Comparison of ENCODE assay signal across 8 cellular contexts in genomic region chr10:104268691-104269645, GRCh38. TPM values are rescaled to one million over a fixed set of nuclear protein-coding genes. Genes with fewer than 3 reads are reported as not detected.
DNase-seq lines count a peak whose midpoint lies in the region; ATAC-seq and TF ChIP-seq lines count a peak whose summit lies in the region.

Gene GSTO2, plus strand, starts transcription at chr10:104269184. Its CDS starts 5,732 bp downstream, at chr10:104274916.

- H3K9me3 ChIP-seq in left ventricle myocardium inferior (replicated peaks) (no peaks in the 10 kb centered on the region), upper lobe of right lung (no peaks in the 10 kb centered on the region)

- H3K27ac ChIP-seq in left ventricle myocardium inferior (replicated peaks) = peak within 1 kb of the TSS; percentile 86
- peak within 1 kb of the TSS; percentile 89 for H3K27ac ChIP-seq in upper lobe of right lung

- peak within 1 kb of the TSS; percentile 96 for H3K27ac Mint-ChIP-seq in progenitor cell of endocrine pancreas

- no peaks in the 10 kb centered on the region for H3K27me3 ChIP-seq in left ventricle myocardium inferior (ENCODE audit: low read depth)
- no peaks in the 10 kb centered on the region for H3K27me3 ChIP-seq in upper lobe of right lung

- no peaks in the 10 kb centered on the region for H3K27me3 Mint-ChIP-seq in progenitor cell of endocrine pancreas

- H3K36me3 ChIP-seq in left ventricle myocardium inferior = peaks cover 43% of the 10 kb centered on the region
- peaks cover 44% of the 10 kb centered on the region for H3K36me3 ChIP-seq in upper lobe of right lung

- intact Hi-C loops in left ventricle myocardium inferior (cut with micrococcal nuclease) (no loop called here), upper lobe of right lung (cut with DNase I) (no loop called here)

- DNase-seq in GM12865 (ENCODE audit: low read depth) (peak; percentile 99), NCI-H1436 (lab: John Stamatoyannopoulos, UW) (peak; percentile 98), T follicular helper cell (ENCODE audit: low read depth) (peak; percentile 98), amygdala (lab: John Stamatoyannopoulos, UW) (peak; percentile 69 to 100 (median 99)), left ventricle myocardium inferior (peak; percentile 99), progenitor cell of endocrine pancreas (ENCODE audit: low spot score, unreplicated experiment) (peak; percentile 95), upper lobe of right lung (peak; percentile 100)

- peaks cover 9% of the 10 kb centered on the region for H3K36me3 Mint-ChIP-seq in progenitor cell of endocrine pancreas (ENCODE audit: insufficient read depth)

- peaks cover 26% of the 10 kb centered on the region for H3K4me1 ChIP-seq in left ventricle myocardium inferior
- H3K4me1 ChIP-seq in upper lobe of right lung = peaks cover 8% of the 10 kb centered on the region

- peaks cover 10% of the 10 kb centered on the region for H3K4me1 Mint-ChIP-seq in progenitor cell of endocrine pancreas (ENCODE audit: low read depth)

- ATAC-seq in HG02759 (IDR thresholded peaks at IDR 0.05; ENCODE audit: unreplicated experiment) (peak; percentile 99), upper lobe of right lung (peak; percentile 100)

- no peaks in the 10 kb centered on the region for H3K9me3 Mint-ChIP-seq in progenitor cell of endocrine pancreas (ENCODE audit: low read depth)

- peak within 1 kb of the TSS; percentile 88 for H3K4me3 Mint-ChIP-seq in progenitor cell of endocrine pancreas (ENCODE audit: low read depth)

- TF ChIP-seq CTCF in GM12865 (IDR thresholded peaks at IDR 0.05; ENCODE audit: insufficient read depth, low read depth, low read length, missing control alignments) (no peak), left ventricle myocardium inferior (IDR thresholded peaks at IDR 0.05; ENCODE audit: borderline replicate concordance) (no peak), progenitor cell of endocrine pancreas (IDR thresholded peaks at IDR 0.05; ENCODE audit: unreplicated experiment) (no peak), upper lobe of right lung (IDR thresholded peaks at IDR 0.05) (no peak)

- H3K4me3 ChIP-seq in GM12865 (ENCODE audit: low read depth, low read length) (peak within 1 kb of the TSS; percentile 61), left ventricle myocardium inferior (peak within 1 kb of the TSS; percentile 80), upper lobe of right lung (peak within 1 kb of the TSS; percentile 89)

RNA-seq across cellular contexts. Expression of gene GSTO2, which starts in this region (rescaled TPM):
- total RNA-seq in left ventricle myocardium inferior (0.80 TPM), progenitor cell of endocrine pancreas (9.6 and 9.8 TPM in 2 replicates), upper lobe of right lung (9.1 TPM)

Comparison
In these comparisons a context has a peak if more than half of its experiments do, and no peak if none do; other contexts are left out.
1. Peak in every context shown above with its lines: DNase-seq, ATAC-seq, H3K4me3 ChIP-seq and H3K27ac ChIP-seq.
2. Peak in DNase-seq, H3K4me3 ChIP-seq and H3K27ac ChIP-seq in left ventricle myocardium inferior; RNA of the gene not detected or under 1 TPM.